ENCODE assay signal across 13 cellular contexts in genomic region chr14:68551045-68551683, GRCh38.
A peak's percentile ranks its signal among the peaks of the same experiment; 100 is the strongest.
DNase-seq lines count a peak whose midpoint lies in the region; ATAC-seq, FAIRE-seq and TF ChIP-seq lines count a peak whose summit lies in the region.
"Had no signal": no experiment of that assay in that cellular context is flagged by ENCODE, and none has a peak within 500 bp of the region (broad histone marks: within the 10 kb centered on the region; RNA-seq: fewer than 3 reads in every experiment).

No MANE protein-coding gene starts in this region.

- H3K9ac ChIP-seq in H1 (replicated peaks in 1 of 4; ENCODE audit: extremely low read depth in 1 of 4, low read depth in 3 of 4, low read length in 3 of 4) = no peak overlapping the region
- H3K9ac ChIP-seq in neural progenitor cell = no peak overlapping the region

- no peaks in the 10 kb centered on the region for H3K9me3 ChIP-seq in H1 (ENCODE audit: insufficient read depth in 2 of 2, low read depth in 1 of 2, low read length in 1 of 2)
- H3K9me3 ChIP-seq in neural progenitor cell (ENCODE audit: low read depth) = no peaks in the 10 kb centered on the region

- H3K27me3 ChIP-seq in H1 (replicated peaks in 1 of 4; ENCODE audit: control insufficient read depth in 3 of 4, extremely low read depth in 1 of 4, insufficient read depth in 3 of 4, low read length in 3 of 4) (no peaks in the 10 kb centered on the region; a peak in 1 of 7 replicates), neural progenitor cell (no peaks in the 10 kb centered on the region)

- no peak overlapping the region for H3K4ac ChIP-seq in H1 (replicated peaks; ENCODE audit: insufficient read length, low read depth, low read length)

- H2BK12ac ChIP-seq in H1 (ENCODE audit: low read depth, low read length) = peak overlapping the region; percentile 95; the same call in 1 of the 2 replicates

- DNase-seq in RWPE1 (ENCODE audit: low spot score) (no peak), H1 (ENCODE audit: low read depth in 1 of 2, low spot score in 2 of 2) (peak in 1 of 2 experiments; percentile 42), neural progenitor cell (ENCODE audit: low spot score) (no peak), type B pancreatic cell (ENCODE audit: extremely low spot score, unreplicated experiment) (no peak), left colon (no peak)
- no peak for DNase-seq in activated CD4-positive, CD25-positive, alpha-beta regulatory T cell (lab: John Stamatoyannopoulos, UW)
- DNase-seq: activated CD4-positive, alpha-beta memory T cell treated with anti-CD3 and anti-CD28 coated beads for 36 hours; activated gamma-delta T cell treated with Interleukin-2 at 50 U/mL for 16 hours; caudate nucleus; CD4-positive, alpha-beta memory T cell; NCI-H2227 treated with DMSO at 0.1 percent for 48 hours had no signal

- peak overlapping the region; percentile 60; the same call in 1 of the 2 replicates for H2AK5ac ChIP-seq in H1 (ENCODE audit: low read depth, low read length)

- H3K27ac Mint-ChIP-seq in neural progenitor cell (peak overlapping the region; percentile 92), type B pancreatic cell (peak overlapping the region; percentile 83)
- H3K27ac Mint-ChIP-seq: activated CD4-positive, alpha-beta memory T cell treated with anti-CD3 and anti-CD28 coated beads for 36 hours had no signal

- POLR2A ChIA-PET in RWPE1 (lab: Yijun Ruan, JAX; ENCODE audit: low non-redundant PET) = no interaction called here
- POLR2A ChIA-PET in H1 (lab: Charles Lee; ENCODE audit: partially characterized antibody) = interaction anchor here (1.2 kb wide), 1 partner anchor 37 kb away, joined by 3 read pairs; no protein-coding TSS in a partner anchor

- peak overlapping the region; percentile 78; the same call in 1 of the 2 replicates for H2BK5ac ChIP-seq in H1 (ENCODE audit: low read depth, low read length)

- TF ChIP-seq CTCF in RWPE1 (conservative IDR thresholded peaks at IDR 0.05; ENCODE audit: low read depth) = no peak
- TF ChIP-seq CTCF in H1 (IDR thresholded peaks at IDR 0.05; ENCODE audit: control extremely low read depth in 1 of 3, insufficient read depth in 1 of 3, low read depth in 1 of 3, low read length in 3 of 3) = no peak
- no peak for TF ChIP-seq CTCF in neural progenitor cell (IDR thresholded peaks at IDR 0.05)
- no peak for TF ChIP-seq CTCF in type B pancreatic cell (conservative IDR thresholded peaks at IDR 0.05)

- H4K5ac ChIP-seq in H1 (ENCODE audit: insufficient read length, low read depth, low read length) = no peak overlapping the region

- H2BK15ac ChIP-seq in H1 (ENCODE audit: low read length) = peak overlapping the region; percentile 97; the same call in 1 of the 2 replicates

- H3K4me3 Mint-ChIP-seq in neural progenitor cell = no peak overlapping the region
- H3K4me3 Mint-ChIP-seq in type B pancreatic cell = peak overlapping the region; percentile 70
- H3K4me3 Mint-ChIP-seq: activated CD4-positive, alpha-beta memory T cell treated with anti-CD3 and anti-CD28 coated beads for 36 hours; CD4-positive, alpha-beta memory T cell had no signal

- H3K9me3 Mint-ChIP-seq in neural progenitor cell (peaks cover 2% of the 10 kb centered on the region), type B pancreatic cell (peaks cover 15% of the 10 kb centered on the region)
- H3K9me3 Mint-ChIP-seq: activated CD4-positive, alpha-beta memory T cell treated with anti-CD3 and anti-CD28 coated beads for 36 hours; CD4-positive, alpha-beta memory T cell had no signal

- TF ChIP-seq EP300 in H1 (IDR thresholded peaks at IDR 0.05; ENCODE audit: borderline replicate concordance in 1 of 2, low read depth in 2 of 2, low read length in 2 of 2) = no peak

- FAIRE-seq in H1 (lab: Jason Lieb, UNC) = no peak
- FAIRE-seq: islet of Langerhans had no signal

- CTCF ChIA-PET in RWPE1 (lab: Yijun Ruan, JAX) = no interaction called here
- CTCF ChIA-PET in H1 (lab: Charles Lee; ENCODE audit: partially characterized antibody) = interaction anchor here (0.7 kb wide), 1 partner anchor 87 kb away, joined by 3 read pairs; no protein-coding TSS in a partner anchor

- TF ChIP-seq RAD21 in H1 (IDR thresholded peaks at IDR 0.05 in 1 of 2, conservative IDR thresholded peaks at IDR 0.05 in 1 of 2; ENCODE audit: low read depth in 2 of 2, low read length in 2 of 2) = no peak

- H3K4me1 ChIP-seq in H1 (replicated peaks in 1 of 4; ENCODE audit: control insufficient read depth in 3 of 4, insufficient read depth in 4 of 4, low read length in 3 of 4) (peaks cover 6 to 23% (median 15%) of the 10 kb centered on the region in 4 experiments), neural progenitor cell (peaks cover 36% of the 10 kb centered on the region)

- peaks cover 20% of the 10 kb centered on the region for H3F3A ChIP-seq in neural progenitor cell (ENCODE audit: low read depth)

- no peak overlapping the region; the same call in 1 of the 2 replicates for H4K8ac ChIP-seq in H1 (ENCODE audit: extremely low read depth, insufficient read depth, low read length)

- peaks cover 80% of the 10 kb centered on the region for H3K4me1 Mint-ChIP-seq in neural progenitor cell
- peaks cover 61% of the 10 kb centered on the region for H3K4me1 Mint-ChIP-seq in type B pancreatic cell (ENCODE audit: unreplicated experiment)

- peak overlapping the region; percentile 18 for H2BK120ac ChIP-seq in H1 (replicated peaks; ENCODE audit: low read depth, low read length)

- peaks cover 18% of the 10 kb centered on the region for H3K27me3 Mint-ChIP-seq in neural progenitor cell (ENCODE audit: insufficient read depth, low read depth)
- H3K27me3 Mint-ChIP-seq in type B pancreatic cell = no peaks in the 10 kb centered on the region
- H3K27me3 Mint-ChIP-seq: activated CD4-positive, alpha-beta memory T cell treated with anti-CD3 and anti-CD28 coated beads for 36 hours; CD4-positive, alpha-beta memory T cell had no signal

- peak overlapping the region; percentile 73; the same call in 1 of the 2 replicates for H3K18ac ChIP-seq in H1 (ENCODE audit: extremely low read depth, low read length)

- intact Hi-C loops in left colon (cut with DNase I, micrococcal nuclease) = no loop called here

- no peaks in the 10 kb centered on the region for H3K23me2 ChIP-seq in H1 (ENCODE audit: low read depth, low read length)

- no peak for TF ChIP-seq POLR2A in H1 (IDR thresholded peaks at IDR 0.05; ENCODE audit: control extremely low read depth in 1 of 2, low read depth in 2 of 2, low read length in 2 of 2)

- H3K79me1 ChIP-seq in H1 (ENCODE audit: low read depth, low read length) = no peaks in the 10 kb centered on the region

- H3K36me3 ChIP-seq in H1 (ENCODE audit: control insufficient read depth in 2 of 4, insufficient read depth in 4 of 4, low read length in 3 of 4) (no peaks in the 10 kb centered on the region), neural progenitor cell (no peaks in the 10 kb centered on the region)

- ATAC-seq in HG03039 (IDR thresholded peaks at IDR 0.05; ENCODE audit: unreplicated experiment) (no peak), left colon (no peak)

- H3K36me3 Mint-ChIP-seq in neural progenitor cell (peaks cover 2% of the 10 kb centered on the region), type B pancreatic cell (peaks cover 12% of the 10 kb centered on the region)
- H3K36me3 Mint-ChIP-seq: activated CD4-positive, alpha-beta memory T cell treated with anti-CD3 and anti-CD28 coated beads for 36 hours had no signal

- H2AFZ ChIP-seq in H1 (ENCODE audit: low read length) (no peak overlapping the region), neural progenitor cell (replicated peaks) (no peak overlapping the region)

- H4K91ac ChIP-seq in H1 (replicated peaks; ENCODE audit: insufficient read length, low read length) = peak overlapping the region; percentile 82

- H3K79me2 ChIP-seq in H1 (ENCODE audit: control insufficient read depth in 1 of 2, insufficient read depth in 2 of 2, low read length in 2 of 2) (no peaks in the 10 kb centered on the region), neural progenitor cell (ENCODE audit: low read depth) (no peaks in the 10 kb centered on the region)

- no peaks in the 10 kb centered on the region for H4K20me1 ChIP-seq in H1 (replicated peaks in 1 of 2; ENCODE audit: control insufficient read depth in 1 of 2, insufficient read depth in 2 of 2, low read length in 2 of 2)
- H4K20me1 ChIP-seq in neural progenitor cell (ENCODE audit: low read depth) = no peaks in the 10 kb centered on the region

- H3K4me3 ChIP-seq in H1 (ENCODE audit: extremely low read depth in 1 of 4, insufficient read depth in 2 of 4, low read depth in 3 of 4, low read length in 4 of 4) (no peak overlapping the region), neural progenitor cell (no peak overlapping the region)

- no peak overlapping the region for H3K23ac ChIP-seq in H1 (ENCODE audit: insufficient read length)

- WGBS in H1 (ENCODE audit: extremely low coverage in 1 of 2, insufficient coverage in 1 of 2, insufficient read length in 1 of 2, insufficient replicate concordance in 2 of 2, low coverage in 1 of 2, low lambda C conversion rate in 2 of 2, missing lambda C conversion rate in 1 of 2), 2 experiments = 81% methylated on average over 7 of the region's 7 CpGs; no CpG with 5 or more reads in 1 of the 2 experiments

- H3K4me2 ChIP-seq in H1 (ENCODE audit: insufficient read depth in 1 of 2, low read depth in 2 of 2, low read length in 2 of 2) (no peak overlapping the region; a peak in 1 of 4 replicates), neural progenitor cell (no peak overlapping the region)

- H3K14ac ChIP-seq in H1 (ENCODE audit: insufficient read length) = no peak overlapping the region

- H3K56ac ChIP-seq in H1 (replicated peaks; ENCODE audit: insufficient read length, low read depth, low read length) = no peak overlapping the region

- H3K27ac ChIP-seq in RWPE1 = peak overlapping the region; percentile 80
- H3K27ac ChIP-seq in H1 (ENCODE audit: low read depth, low read length) = no peak overlapping the region
- H3K27ac ChIP-seq in neural progenitor cell = no peak overlapping the region

- peak overlapping the region; percentile 86; the same call in 1 of the 2 replicates for H2BK20ac ChIP-seq in H1 (ENCODE audit: low read length)

TF ChIP-seq in H1, 55 proteins besides CTCF, POLR2A, EP300 and RAD21:
- TF ChIP-seq ATF3 (IDR thresholded peaks at IDR 0.05; ENCODE audit: insufficient read depth, low read depth, low read length) = no peak
